Comparison of ENCODE assay signal across 21 cellular contexts in genomic region chr9:82882133-82882532, GRCh38.
DNase-seq lines count a peak whose midpoint lies in the region; ATAC-seq and TF ChIP-seq lines count a peak whose summit lies in the region.
"Had no signal": no experiment of that assay in that cellular context is flagged by ENCODE, and none has a peak within 500 bp of the region (broad histone marks: within the 10 kb centered on the region; RNA-seq: fewer than 3 reads in every experiment).

No MANE protein-coding gene starts in this region.

- no peak overlapping the region for H3K27ac Mint-ChIP-seq in mesothelial cell of epicardium
- no peak overlapping the region for H3K27ac Mint-ChIP-seq in activated naive CD8-positive, alpha-beta T cell treated with anti-CD3 and anti-CD28 coated beads for 36 hours
- no peak overlapping the region for H3K27ac Mint-ChIP-seq in activated CD8-positive, alpha-beta T cell treated with anti-CD3 and anti-CD28 coated beads, Interleukin-2, amount 10 ng/mL, durations not matched to agents 7 days and 5 days
- H3K27ac Mint-ChIP-seq: activated B cell treated with CpG ODN at 0.5 μM for 24 hours; activated CD4-positive, alpha-beta memory T cell treated with anti-CD3 and anti-CD28 coated beads, Interleukin-2, amount 10 ng/mL, durations not matched to agents 7 days and 5 days; effector memory CD8-positive, alpha-beta T cell had no signal

- no peak overlapping the region for H3K4me3 ChIP-seq in RWPE2 (ENCODE audit: severe bottlenecking)
- no peak overlapping the region for H3K4me3 ChIP-seq in fibroblast of mammary gland (ENCODE audit: control insufficient read depth, low read depth, low read length)
- H3K4me3 ChIP-seq: hepatocyte, SJCRH30, smooth muscle cell had no signal

- peak; percentile 38; the same call in 1 of the 3 replicates for ATAC-seq in RWPE2 (ENCODE audit: low read depth)
- no peak for ATAC-seq in activated CD8-positive, alpha-beta T cell treated with anti-CD3 and anti-CD28 coated beads, Interleukin-2, amount 10 ng/mL, durations not matched to agents 7 days and 5 days
- ATAC-seq in GM21515 (IDR thresholded peaks at IDR 0.05; ENCODE audit: unreplicated experiment), result no peak
- ATAC-seq: effector memory CD8-positive, alpha-beta T cell; left cardiac atrium had no signal

- H3K27me3 ChIP-seq in RWPE2 (ENCODE audit: insufficient read depth, poor library complexity, severe bottlenecking), result no peaks in the 10 kb centered on the region
- H3K27me3 ChIP-seq: hepatocyte, SJCRH30 had no signal

- H3K36me3 Mint-ChIP-seq in mesothelial cell of epicardium, result no peaks in the 10 kb centered on the region
- no peaks in the 10 kb centered on the region for H3K36me3 Mint-ChIP-seq in activated naive CD8-positive, alpha-beta T cell treated with anti-CD3 and anti-CD28 coated beads for 36 hours
- H3K36me3 Mint-ChIP-seq in activated CD8-positive, alpha-beta T cell treated with anti-CD3 and anti-CD28 coated beads, Interleukin-2, amount 10 ng/mL, durations not matched to agents 7 days and 5 days (ENCODE audit: low read depth), result no peaks in the 10 kb centered on the region

- POLR2A ChIA-PET in activated CD8-positive, alpha-beta T cell treated with anti-CD3 and anti-CD28 coated beads, Interleukin-2, amount 10 ng/mL, durations not matched to agents 7 days and 5 days (lab: Charles Lee), result no interaction called here

- peaks cover 4% of the 10 kb centered on the region for H3K9me3 Mint-ChIP-seq in mesothelial cell of epicardium
- H3K9me3 Mint-ChIP-seq in activated naive CD8-positive, alpha-beta T cell treated with anti-CD3 and anti-CD28 coated beads for 36 hours, result no peaks in the 10 kb centered on the region
- H3K9me3 Mint-ChIP-seq in activated CD8-positive, alpha-beta T cell treated with anti-CD3 and anti-CD28 coated beads, Interleukin-2, amount 10 ng/mL, durations not matched to agents 7 days and 5 days (ENCODE audit: insufficient read depth), result no peaks in the 10 kb centered on the region
- H3K9me3 Mint-ChIP-seq: activated B cell treated with CpG ODN at 0.5 μM for 24 hours; activated CD4-positive, alpha-beta memory T cell treated with anti-CD3 and anti-CD28 coated beads, Interleukin-2, amount 10 ng/mL, durations not matched to agents 7 days and 5 days; H9 had no signal

- peaks cover 10% of the 10 kb centered on the region for H3K4me1 ChIP-seq in RWPE2 (ENCODE audit: insufficient read depth, poor library complexity, severe bottlenecking)

- no peaks in the 10 kb centered on the region for H3K9me3 ChIP-seq in RWPE2 (ENCODE audit: severe bottlenecking)
- H3K9me3 ChIP-seq: SJCRH30 had no signal

- peak overlapping the region; percentile 55 for H3K27ac ChIP-seq in RWPE2 (ENCODE audit: poor library complexity, severe bottlenecking)
- H3K27ac ChIP-seq: hepatocyte, SJCRH30 had no signal

- peaks cover 15% of the 10 kb centered on the region for H3K4me1 Mint-ChIP-seq in mesothelial cell of epicardium
- H3K4me1 Mint-ChIP-seq in activated naive CD8-positive, alpha-beta T cell treated with anti-CD3 and anti-CD28 coated beads for 36 hours, result no peaks in the 10 kb centered on the region
- H3K4me1 Mint-ChIP-seq in activated CD8-positive, alpha-beta T cell treated with anti-CD3 and anti-CD28 coated beads, Interleukin-2, amount 10 ng/mL, durations not matched to agents 7 days and 5 days (ENCODE audit: low read depth), result no peaks in the 10 kb centered on the region
- H3K4me1 Mint-ChIP-seq: activated B cell treated with CpG ODN at 0.5 μM for 24 hours; activated CD4-positive, alpha-beta memory T cell treated with anti-CD3 and anti-CD28 coated beads, Interleukin-2, amount 10 ng/mL, durations not matched to agents 7 days and 5 days had no signal

- CTCF ChIA-PET in activated CD8-positive, alpha-beta T cell treated with anti-CD3 and anti-CD28 coated beads, Interleukin-2, amount 10 ng/mL, durations not matched to agents 7 days and 5 days (lab: Charles Lee), result no interaction called here

- no peak for TF ChIP-seq CTCF in RWPE2 (IDR thresholded peaks at IDR 0.05; ENCODE audit: poor library complexity, severe bottlenecking)
- TF ChIP-seq CTCF in fibroblast of mammary gland (conservative IDR thresholded peaks at IDR 0.05; ENCODE audit: control insufficient read depth, insufficient read depth, low read depth, low read length), result no peak
- TF ChIP-seq CTCF in mesothelial cell of epicardium (IDR thresholded peaks at IDR 0.05; ENCODE audit: unreplicated experiment), result no peak

- no peaks in the 10 kb centered on the region for H3K36me3 ChIP-seq in RWPE2 (ENCODE audit: low read depth)
- H3K36me3 ChIP-seq: SJCRH30 had no signal

- DNase-seq in HK-2 (ENCODE audit: unreplicated experiment), result peak; percentile 16
- no peak for DNase-seq in RWPE2 (ENCODE audit: low spot score)
- peak; percentile 6 for DNase-seq in fibroblast of mammary gland (ENCODE audit: low read depth)
- DNase-seq in renal cortical epithelial cell (ENCODE audit: low read depth), result peak; percentile 49
- DNase-seq in mesothelial cell of epicardium (ENCODE audit: low spot score in 2 of 2, unreplicated experiment in 2 of 2), result no peak
- DNase-seq in activated naive CD8-positive, alpha-beta T cell treated with anti-CD3 and anti-CD28 coated beads for 36 hours, result no peak
- DNase-seq in activated CD8-positive, alpha-beta T cell treated with anti-CD3 and anti-CD28 coated beads, Interleukin-2, amount 10 ng/mL, durations not matched to agents 7 days and 5 days, result no peak
- DNase-seq: activated B cell treated with CpG ODN at 0.5 μM for 24 hours; activated CD4-positive, alpha-beta memory T cell treated with anti-CD3 and anti-CD28 coated beads, Interleukin-2, amount 10 ng/mL, durations not matched to agents 7 days and 5 days; activated naive CD4-positive, alpha-beta T cell; activated T-cell treated with anti-CD3 and anti-CD28 coated beads, Interleukin-2, amount 50 U/mL, for 1 hour; effector memory CD8-positive, alpha-beta T cell; H9; left cardiac atrium; NCI-H1417; NCI-H2171; stimulated activated CD4-positive, alpha-beta T cell treated with anti-CD3 and anti-CD28 coated beads, Interleukin-4, amount 100 ng/mL, for 24 hours had no signal

- peaks cover 8% of the 10 kb centered on the region for H3K27me3 Mint-ChIP-seq in mesothelial cell of epicardium (ENCODE audit: low read depth)
- no peaks in the 10 kb centered on the region for H3K27me3 Mint-ChIP-seq in activated naive CD8-positive, alpha-beta T cell treated with anti-CD3 and anti-CD28 coated beads for 36 hours
- no peaks in the 10 kb centered on the region for H3K27me3 Mint-ChIP-seq in activated CD8-positive, alpha-beta T cell treated with anti-CD3 and anti-CD28 coated beads, Interleukin-2, amount 10 ng/mL, durations not matched to agents 7 days and 5 days (ENCODE audit: low read depth)
- H3K27me3 Mint-ChIP-seq: activated B cell treated with CpG ODN at 0.5 μM for 24 hours; activated CD4-positive, alpha-beta memory T cell treated with anti-CD3 and anti-CD28 coated beads, Interleukin-2, amount 10 ng/mL, durations not matched to agents 7 days and 5 days; effector memory CD8-positive, alpha-beta T cell had no signal

- no peak overlapping the region for H3K4me3 Mint-ChIP-seq in mesothelial cell of epicardium
- H3K4me3 Mint-ChIP-seq in activated naive CD8-positive, alpha-beta T cell treated with anti-CD3 and anti-CD28 coated beads for 36 hours, result no peak overlapping the region
- no peak overlapping the region for H3K4me3 Mint-ChIP-seq in activated CD8-positive, alpha-beta T cell treated with anti-CD3 and anti-CD28 coated beads, Interleukin-2, amount 10 ng/mL, durations not matched to agents 7 days and 5 days
- H3K4me3 Mint-ChIP-seq: activated B cell treated with CpG ODN at 0.5 μM for 24 hours; activated CD4-positive, alpha-beta memory T cell treated with anti-CD3 and anti-CD28 coated beads, Interleukin-2, amount 10 ng/mL, durations not matched to agents 7 days and 5 days; effector memory CD8-positive, alpha-beta T cell; H9 had no signal

Comparison
In these comparisons a context has a peak if more than half of its experiments do, and no peak if none do; other contexts are left out.
1. DNase-seq: peak in HK-2 (single experiment), fibroblast of mammary gland (single experiment) and renal cortical epithelial cell (single experiment); none in RWPE2 (single experiment), mesothelial cell of epicardium (0 of 2), activated naive CD8-positive, alpha-beta T cell treated with anti-CD3 and anti-CD28 coated beads for 36 hours (single experiment) and activated CD8-positive, alpha-beta T cell treated with anti-CD3 and anti-CD28 coated beads, Interleukin-2, amount 10 ng/mL, durations not matched to agents 7 days and 5 days (single experiment).